In genomic region chrX:37745835-37746234, GRCh38 we compare ENCODE assay signal across 9 cellular contexts. TPM values are rescaled to one million over a fixed set of nuclear protein-coding genes. Genes with fewer than 3 reads are reported as not detected.
DNase-seq lines count a peak whose midpoint lies in the region; ATAC-seq and TF ChIP-seq lines count a peak whose summit lies in the region.
"Had no signal": no experiment of that assay in that cellular context is flagged by ENCODE, and none has a peak within 500 bp of the region (broad histone marks: within the 10 kb centered on the region; RNA-seq: fewer than 3 reads in every experiment).

No MANE protein-coding gene starts in this region.

- H3K27me3 ChIP-seq in Karpas-422 (ENCODE audit: low read length) (no peaks in the 10 kb centered on the region), spleen (replicated peaks in 1 of 7) (peaks cover 0 to 6% (median 0%) of the 10 kb centered on the region in 7 donors), gastroesophageal sphincter (no peaks in the 10 kb centered on the region)

- TF ChIP-seq EP300 in gastroesophageal sphincter (IDR thresholded peaks at IDR 0.05), result no peak

- H3K36me3 ChIP-seq in Karpas-422 (ENCODE audit: insufficient read depth, low read length) (no peaks in the 10 kb centered on the region), spleen (no peaks in the 10 kb centered on the region), gastroesophageal sphincter (no peaks in the 10 kb centered on the region)

- H3K79me2 ChIP-seq in Karpas-422 (ENCODE audit: low read length), result no peaks in the 10 kb centered on the region

- no peaks in the 10 kb centered on the region for H3K9me3 ChIP-seq in Karpas-422 (ENCODE audit: low read length)
- H3K9me3 ChIP-seq in spleen, result no peaks in the 10 kb centered on the region
- no peaks in the 10 kb centered on the region for H3K9me3 ChIP-seq in gastroesophageal sphincter

- peak overlapping the region; percentile 3; the same call in 1 of the 2 replicates for H3K27ac ChIP-seq in Karpas-422 (ENCODE audit: low read length)
- peak overlapping the region in 7 of 8 donors; percentile 41 to 83 (median 78) for H3K27ac ChIP-seq in spleen
- H3K27ac ChIP-seq in gastroesophageal sphincter, result no peak overlapping the region

- no peak overlapping the region for H3K4me2 ChIP-seq in Karpas-422 (ENCODE audit: low read depth, low read length, poor library complexity, severe bottlenecking)

- H3K4me3 ChIP-seq in Karpas-422 (ENCODE audit: low read length) (no peak overlapping the region), spleen (peak overlapping the region in 1 of 8 donors; percentile 19), gastroesophageal sphincter (no peak overlapping the region)

- H2AFZ ChIP-seq in Karpas-422 (ENCODE audit: low read length), result peak overlapping the region; percentile 13

- no peaks in the 10 kb centered on the region for H3K9me2 ChIP-seq in Karpas-422 (replicated peaks; ENCODE audit: insufficient read depth, low read length)

- H3K4me1 ChIP-seq in Karpas-422 (ENCODE audit: low read length) (peaks cover 17% of the 10 kb centered on the region), spleen (peaks cover 7 to 21% (median 14%) of the 10 kb centered on the region in 6 donors), gastroesophageal sphincter (no peaks in the 10 kb centered on the region)

- intact Hi-C loops in spleen (cut with DNase I; ENCODE audit: low total_unique reads), result no loop called here

- no peak overlapping the region for H3K9ac ChIP-seq in Karpas-422 (ENCODE audit: low read length)

- ATAC-seq in HG02763 (IDR thresholded peaks at IDR 0.05; ENCODE audit: unreplicated experiment), result peak; percentile 17
- ATAC-seq in gastroesophageal sphincter, result no peak

- TF ChIP-seq CTCF in spleen (IDR thresholded peaks at IDR 0.05 in 8 of 11, conservative IDR thresholded peaks at IDR 0.05 in 3 of 11) (no peak), gastroesophageal sphincter (IDR thresholded peaks at IDR 0.05) (no peak)

- WGBS in spleen, 5 donors, result 52 to 88% (median 57%) methylated on average over 1 of the region's 1 CpG
- WGBS in gastroesophageal sphincter (ENCODE audit: low coverage in 1 of 2), 2 donors, result 100% methylated on average over 1 of the region's 1 CpG

- peak; percentile 7 for DNase-seq in activated CD4-positive, alpha-beta T cell treated with anti-CD3 and anti-CD28 coated beads for 48 hours
- no peak for DNase-seq in activated CD4-positive, alpha-beta T cell treated with anti-CD3 and anti-CD28 coated beads, Interleukin-2, amount 50 U/mL, for 48 hours
- DNase-seq in Karpas-422 (peak; percentile 49), spleen (peak; percentile 69), SK-N-DZ (ENCODE audit: low spot score) (no peak), NCI-H1930 (lab: John Stamatoyannopoulos, UW) (no peak)

- no peaks in the 10 kb centered on the region for H4K20me1 ChIP-seq in Karpas-422 (ENCODE audit: insufficient read depth, low read depth, low read length)

- no peak for TF ChIP-seq POLR2A in spleen (IDR thresholded peaks at IDR 0.05)
- no peak for TF ChIP-seq POLR2A in gastroesophageal sphincter (IDR thresholded peaks at IDR 0.05)

RNA-seq across cellular contexts. Expression of gene CYBB, which starts 34.0 kb away (rescaled TPM):
- 13.4 and 14.4 TPM in 2 replicates for total RNA-seq in Karpas-422 (2014; rRNA removed; shearing (Covaris generic); ENCODE audit: low replicate concordance)
- total RNA-seq in spleen (100 to 1,000 TPM; 129 to 231 (median 200) TPM), gastroesophageal sphincter (10 to 100 TPM in 2 of 4 donors, 1 to 10 TPM in 2; 4.0 to 40.3 (median 19.6) TPM)
- 10 to 100 TPM; 30.5 to 38.7 (median 35.5) TPM for polyA plus RNA-seq in spleen
- not detected in 2 replicates for polyA plus RNA-seq in SK-N-DZ (2014; cell fraction: cytosol; rRNA removed)
- polyA plus RNA-seq in SK-N-DZ (2014; cell fraction: nucleus; rRNA removed), result not detected in 2 replicates
- polyA plus RNA-seq: AG04450 had no signal

Comparison
In these comparisons a context has a peak if more than half of its experiments do, and no peak if none do; other contexts are left out.
1. DNase-seq: peak in activated CD4-positive, alpha-beta T cell treated with anti-CD3 and anti-CD28 coated beads for 48 hours (single experiment), Karpas-422 (single experiment) and spleen (single experiment); none in activated CD4-positive, alpha-beta T cell treated with anti-CD3 and anti-CD28 coated beads, Interleukin-2, amount 50 U/mL, for 48 hours (0 of 2), SK-N-DZ (single experiment) and NCI-H1930 (0 of 2).
2. H3K27ac ChIP-seq: peak in Karpas-422 (single experiment) and spleen (7 of 8); none in gastroesophageal sphincter (0 of 4).